Comparison of ENCODE assay signal across 8 cellular contexts in genomic region chr14:74620497-74620921, GRCh38. TPM values are rescaled to one million over a fixed set of nuclear protein-coding genes. Genes with fewer than 3 reads are reported as not detected.
DNase-seq lines count a peak whose midpoint lies in the region; FAIRE-seq and TF ChIP-seq lines count a peak whose summit lies in the region.

No MANE protein-coding gene starts in this region.

- TF ChIP-seq CTCF in bronchial epithelial cell (IDR thresholded peaks at IDR 0.05; ENCODE audit: insufficient read depth, low read length, severe bottlenecking) (no peak), GM20000 (IDR thresholded peaks at IDR 0.05; ENCODE audit: extremely low read depth, missing control alignments) (no peak)

- no peaks in the 10 kb centered on the region for H3K36me3 ChIP-seq in bronchial epithelial cell (ENCODE audit: control insufficient read depth, insufficient read depth, low read length)
- no peaks in the 10 kb centered on the region for H3K36me3 ChIP-seq in HAP-1 (replicated peaks)

- H3K9me3 ChIP-seq in HAP-1: no peaks in the 10 kb centered on the region

- H3K27me3 ChIP-seq in bronchial epithelial cell (ENCODE audit: control insufficient read depth, insufficient read depth, low read length) (no peaks in the 10 kb centered on the region), HAP-1 (ENCODE audit: low read depth) (peaks cover 4% of the 10 kb centered on the region)

- H3K4me1 ChIP-seq in HAP-1: no peaks in the 10 kb centered on the region

- in situ Hi-C loops in HAP-1 (cut with MboI; ENCODE audit: low sequenced_read_pairs): no loop called here

- peak; percentile 98 for DNase-seq in Daoy (ENCODE audit: low read depth)
- DNase-seq in OCI-M2 (lab: John Stamatoyannopoulos, UW; ENCODE audit: unreplicated experiment): peak; percentile 56
- peak; percentile 100 for DNase-seq in bronchial epithelial cell (ENCODE audit: low read depth)
- DNase-seq in non-pigmented ciliary epithelial cell (ENCODE audit: low read depth): peak; percentile 97
- DNase-seq in GM20000 (ENCODE audit: low spot score): no peak
- DNase-seq in HAP-1 (ENCODE audit: low spot score in 2 of 2): no peak
- no peak for DNase-seq in epidermal melanocyte (ENCODE audit: insufficient read length, low spot score)
- DNase-seq in NCI-H1694 (lab: John Stamatoyannopoulos, UW): no peak

- no peak for FAIRE-seq in bronchial epithelial cell (lab: Jason Lieb, UNC)

- no peak overlapping the region for H3K4me3 ChIP-seq in bronchial epithelial cell (ENCODE audit: low read depth, low read length)
- H3K4me3 ChIP-seq in HAP-1: no peak overlapping the region

RNA-seq across cellular contexts. Expression of gene LTBP2, which starts 8.5 kb away (rescaled TPM):
- 7.6 and 9.6 TPM in 2 replicates for total RNA-seq in Daoy (2014; rRNA removed; shearing (Covaris generic))
- 4.1 and 6.6 TPM in 2 replicates for total RNA-seq in bronchial epithelial cell

Comparison
In these comparisons a context has a peak if more than half of its experiments do, and no peak if none do; other contexts are left out.
1. DNase-seq: peak in Daoy (single experiment), OCI-M2 (single experiment), bronchial epithelial cell (single experiment) and non-pigmented ciliary epithelial cell (single experiment); none in GM20000 (single experiment), HAP-1 (0 of 2), epidermal melanocyte (single experiment) and NCI-H1694 (single experiment).